Comparison of ENCODE assay signal across 27 cellular contexts in the genomic region with DNA sequence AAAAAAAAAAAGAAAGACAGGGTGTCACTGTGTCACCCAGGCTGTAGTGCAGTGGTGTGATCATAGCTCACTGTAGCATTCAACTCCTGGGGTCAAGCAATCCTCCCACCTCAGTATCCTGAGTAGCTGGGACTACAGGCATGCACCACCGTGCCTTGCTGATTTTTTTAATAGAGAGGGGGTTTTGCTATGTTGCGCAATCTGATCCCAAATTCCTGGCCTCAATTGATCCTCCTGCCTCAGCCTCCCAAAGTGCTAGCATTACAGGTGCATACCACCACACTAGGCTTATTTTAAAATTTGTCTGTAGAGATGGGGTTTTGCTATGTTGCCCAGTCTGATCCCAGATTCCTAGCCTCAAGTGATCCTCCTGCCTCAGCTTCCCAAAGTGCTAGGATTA.
"Had no signal": no experiment of that assay in that cellular context is flagged by ENCODE, and none has a peak within 500 bp of the region (broad histone marks: within the 10 kb centered on the region; RNA-seq: fewer than 3 reads in every experiment).

No MANE protein-coding gene starts in this region.

- H3K4me3 ChIP-seq: coronary artery, dorsolateral prefrontal cortex, gastrocnemius medialis, heart left ventricle had no signal

- H3K27ac ChIP-seq: brain microvascular endothelial cell, coronary artery, dorsolateral prefrontal cortex, gastrocnemius medialis, heart left ventricle had no signal

- H3K36me3 ChIP-seq: brain microvascular endothelial cell, gastrocnemius medialis, heart left ventricle had no signal

- FAIRE-seq: astrocyte, bronchial epithelial cell had no signal

- H3K9me3 ChIP-seq: gastrocnemius medialis, heart left ventricle had no signal

- H3K27me3 ChIP-seq: brain microvascular endothelial cell, dorsolateral prefrontal cortex, heart left ventricle had no signal

- DNase-seq: activated CD4-positive, alpha-beta memory T cell treated with anti-CD3 and anti-CD28 coated beads for 36 hours; activated CD4-positive, alpha-beta T cell treated with anti-CD3 and anti-CD28 coated beads for 36 hours; activated CD4-positive, alpha-beta T cell treated with anti-CD3 and anti-CD28 coated beads, Interleukin-2, amount 10 ng/mL, durations not matched to agents 24 days and 14 days; activated CD4-positive, CD25-positive, alpha-beta regulatory T cell; activated CD4-positive, CD25-positive, alpha-beta regulatory T cell treated with anti-CD3 and anti-CD28 coated beads, Interleukin-2, amount 50 U/mL, for 72 hours; activated CD8-positive, alpha-beta memory T cell treated with anti-CD3 and anti-CD28 coated beads, Interleukin-2, amount 10 ng/mL, durations not matched to agents 7 days and 5 days; activated CD8-positive, alpha-beta memory T cell treated with anti-CD3 and anti-CD28 coated beads, Interleukin-2, amount 50 U/mL, for 4 hours; activated CD8-positive, alpha-beta T cell treated with anti-CD3 and anti-CD28 coated beads, Interleukin-2, amount 10 ng/mL, durations not matched to agents 7 days and 5 days; activated effector memory CD4-positive, alpha-beta T cell treated with anti-CD3 and anti-CD28 coated beads, Interleukin-2, amount 50 U/mL, for 16 hours; activated naive CD4-positive, alpha-beta T cell treated with anti-CD3 and anti-CD28 coated beads, Interleukin-2, amount 10 ng/mL, durations not matched to agents 7 days and 5 days; activated T-cell treated with anti-CD3 and anti-CD28 coated beads, Interleukin-2, amount 50 U/mL, for 1 hour; activated T-cell treated with anti-CD3 and anti-CD28 coated beads, Interleukin-2, amount 50 U/mL, for 48 hours; amniotic stem cell; anterior cingulate cortex; brain microvascular endothelial cell; dorsolateral prefrontal cortex; effector memory CD4-positive, alpha-beta T cell; endodermal cell; foreskin fibroblast; gastrocnemius medialis; glutamatergic neuron; heart left ventricle; T-helper 2 cell had no signal

- H3K4me1 ChIP-seq: gastrocnemius medialis, heart left ventricle had no signal

- ATAC-seq: activated CD4-positive, alpha-beta T cell treated with anti-CD3 and anti-CD28 coated beads for 36 hours; activated CD8-positive, alpha-beta memory T cell treated with anti-CD3 and anti-CD28 coated beads, Interleukin-2, amount 10 ng/mL, durations not matched to agents 7 days and 5 days; activated CD8-positive, alpha-beta T cell treated with anti-CD3 and anti-CD28 coated beads, Interleukin-2, amount 10 ng/mL, durations not matched to agents 7 days and 5 days; esophagus mucosa; gastrocnemius medialis; heart left ventricle had no signal
